24 cellular contexts compared by ENCODE assay signal in the genomic region with DNA sequence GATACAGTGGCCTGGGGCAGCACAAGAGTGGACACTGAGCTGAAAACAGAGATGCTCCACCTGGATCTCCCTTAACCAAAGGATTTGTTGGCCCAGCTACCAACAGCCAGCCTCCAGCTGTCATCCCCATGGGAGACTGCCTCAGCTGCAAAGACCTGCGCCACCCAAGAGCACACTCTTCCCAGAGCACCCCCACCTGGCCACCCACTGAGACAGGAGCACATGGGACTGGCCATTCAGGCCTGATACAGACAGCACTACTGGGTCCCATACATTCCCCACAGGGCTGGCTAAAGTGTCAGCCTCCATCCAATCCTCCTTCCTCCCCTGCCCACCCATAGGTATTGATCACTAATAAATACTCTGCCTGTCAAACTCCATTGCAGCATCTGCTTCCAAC.
"Had no signal": no experiment of that assay in that cellular context is flagged by ENCODE, and none has a peak within 500 bp of the region (broad histone marks: within the 10 kb centered on the region; RNA-seq: fewer than 3 reads in every experiment).

No MANE protein-coding gene starts in this region.

- DNase-seq: activated CD4-positive, alpha-beta memory T cell treated with anti-CD3 and anti-CD28 coated beads, Interleukin-2, amount 10 ng/mL, durations not matched to agents 7 days and 5 days; activated CD4-positive, alpha-beta T cell treated with anti-CD3 and anti-CD28 coated beads for 1 hour; activated CD4-positive, alpha-beta T cell treated with anti-CD3 and anti-CD28 coated beads for 4 hours; activated CD4-positive, alpha-beta T cell treated with anti-CD3 and anti-CD28 coated beads, Interleukin-2, amount 10 ng/mL, durations not matched to agents 7 days and 5 days; activated CD4-positive, alpha-beta T cell treated with anti-CD3 and anti-CD28 coated beads, Interleukin-2, amount 50 U/mL, for 4 hours; activated CD8-positive, alpha-beta memory T cell treated with anti-CD3 and anti-CD28 coated beads, Interleukin-2, amount 50 U/mL, for 48 hours; activated naive CD4-positive, alpha-beta T cell treated with anti-CD3 and anti-CD28 coated beads for 36 hours; activated naive CD8-positive, alpha-beta T cell treated with anti-CD3 and anti-CD28 coated beads for 36 hours; activated T-cell treated with anti-CD3 and anti-CD28 coated beads for 4 hours; activated T-cell treated with anti-CD3 and anti-CD28 coated beads, Interleukin-2, amount 50 U/mL, for 72 hours; amniotic stem cell; anterior cingulate cortex; brain microvascular endothelial cell; caudate nucleus; effector CD8-positive, alpha-beta T cell; esophagus squamous epithelium; foreskin melanocyte; heart right ventricle; T-helper 1 cell; T-helper 2 cell had no signal

- ATAC-seq: activated T-cell treated with anti-CD3 and anti-CD28 coated beads, Interleukin-2, amount 50 U/mL, for 72 hours; gastroesophageal sphincter; heart right ventricle; WTC11 had no signal

- H3K4me1 Mint-ChIP-seq: activated CD4-positive, alpha-beta memory T cell treated with anti-CD3 and anti-CD28 coated beads, Interleukin-2, amount 10 ng/mL, durations not matched to agents 7 days and 5 days had no signal

- H3K27me3 Mint-ChIP-seq: activated CD4-positive, alpha-beta memory T cell treated with anti-CD3 and anti-CD28 coated beads, Interleukin-2, amount 10 ng/mL, durations not matched to agents 7 days and 5 days; activated CD4-positive, alpha-beta T cell treated with anti-CD3 and anti-CD28 coated beads, Interleukin-2, amount 10 ng/mL, durations not matched to agents 7 days and 5 days; activated naive CD4-positive, alpha-beta T cell treated with anti-CD3 and anti-CD28 coated beads, Interleukin-2, amount 50 U/mL, for 24 hours; activated naive CD8-positive, alpha-beta T cell treated with anti-CD3 and anti-CD28 coated beads for 36 hours; activated T-cell treated with anti-CD3 and anti-CD28 coated beads, Interleukin-2, amount 50 U/mL, for 24 hours had no signal

- H3K27ac Mint-ChIP-seq: activated CD4-positive, alpha-beta memory T cell treated with anti-CD3 and anti-CD28 coated beads, Interleukin-2, amount 10 ng/mL, durations not matched to agents 7 days and 5 days; activated naive CD4-positive, alpha-beta T cell treated with anti-CD3 and anti-CD28 coated beads for 36 hours; activated naive CD4-positive, alpha-beta T cell treated with anti-CD3 and anti-CD28 coated beads, Interleukin-2, amount 50 U/mL, for 24 hours; activated naive CD8-positive, alpha-beta T cell treated with anti-CD3 and anti-CD28 coated beads for 36 hours; activated T-cell treated with anti-CD3 and anti-CD28 coated beads, Interleukin-2, amount 50 U/mL, for 24 hours; activated T-cell treated with anti-CD3 and anti-CD28 coated beads, Interleukin-2, amount 50 U/mL, for 72 hours; WTC11 had no signal

- H3K4me3 Mint-ChIP-seq: activated CD4-positive, alpha-beta memory T cell treated with anti-CD3 and anti-CD28 coated beads, Interleukin-2, amount 10 ng/mL, durations not matched to agents 7 days and 5 days; activated CD4-positive, alpha-beta T cell treated with anti-CD3 and anti-CD28 coated beads, Interleukin-2, amount 10 ng/mL, durations not matched to agents 7 days and 5 days; activated naive CD4-positive, alpha-beta T cell treated with anti-CD3 and anti-CD28 coated beads for 36 hours; activated naive CD4-positive, alpha-beta T cell treated with anti-CD3 and anti-CD28 coated beads, Interleukin-2, amount 50 U/mL, for 24 hours; activated naive CD8-positive, alpha-beta T cell treated with anti-CD3 and anti-CD28 coated beads for 36 hours; activated T-cell treated with anti-CD3 and anti-CD28 coated beads, Interleukin-2, amount 50 U/mL, for 24 hours; activated T-cell treated with anti-CD3 and anti-CD28 coated beads, Interleukin-2, amount 50 U/mL, for 72 hours; WTC11 had no signal

- H3K36me3 Mint-ChIP-seq: activated naive CD4-positive, alpha-beta T cell treated with anti-CD3 and anti-CD28 coated beads, Interleukin-2, amount 50 U/mL, for 24 hours; activated naive CD8-positive, alpha-beta T cell treated with anti-CD3 and anti-CD28 coated beads for 36 hours had no signal

- H3K9me3 ChIP-seq: esophagus squamous epithelium, gastroesophageal sphincter, heart right ventricle had no signal
